ENCODE assay signal across 26 cellular contexts in the genomic region with DNA sequence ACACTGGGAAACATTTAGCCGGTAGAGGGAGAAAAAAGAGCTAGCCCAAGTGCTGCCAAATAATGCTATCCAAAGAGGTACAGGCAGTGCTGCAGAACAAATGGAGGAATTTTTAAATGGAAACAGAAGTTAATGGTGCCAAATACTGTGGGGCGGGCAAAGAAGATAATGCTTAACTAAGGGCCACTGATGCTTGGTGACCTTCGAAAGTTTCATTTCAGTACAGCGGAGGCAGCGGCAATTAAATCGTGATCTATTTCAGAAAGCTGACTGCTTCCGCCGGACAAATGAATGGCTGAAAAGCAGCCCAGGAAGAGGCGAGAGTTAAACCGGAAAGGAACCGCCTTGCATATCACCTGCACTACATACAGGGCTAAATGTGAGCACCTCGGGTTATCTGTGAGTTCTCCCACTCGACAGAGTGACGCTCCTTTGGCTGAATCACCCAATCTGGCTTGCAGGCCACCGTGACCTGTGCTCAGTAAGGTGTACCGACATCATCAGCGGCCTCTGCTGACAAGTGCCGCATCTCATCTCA. TPM values are rescaled to one million over a fixed set of nuclear protein-coding genes. Genes with fewer than 3 reads are reported as not detected.
A peak's percentile ranks its signal among the peaks of the same experiment; 100 is the strongest.
DNase-seq lines count a peak whose midpoint lies in the region; ATAC-seq, FAIRE-seq and TF ChIP-seq lines count a peak whose summit lies in the region.
"Had no signal": no experiment of that assay in that cellular context is flagged by ENCODE, and none has a peak within 500 bp of the region (broad histone marks: within the 10 kb centered on the region; RNA-seq: fewer than 3 reads in every experiment).

No MANE protein-coding gene starts in this region.

- no peaks in the 10 kb centered on the region for H3K36me3 Mint-ChIP-seq in endodermal cell (ENCODE audit: low read depth)
- H3K36me3 Mint-ChIP-seq in activated CD4-positive, alpha-beta T cell treated with anti-CD3 and anti-CD28 coated beads for 36 hours (ENCODE audit: low read depth), result no peaks in the 10 kb centered on the region
- H3K36me3 Mint-ChIP-seq in activated CD8-positive, alpha-beta T cell treated with anti-CD3 and anti-CD28 coated beads, Interleukin-2, amount 10 ng/mL, durations not matched to agents 7 days and 5 days (ENCODE audit: low read depth), result no peaks in the 10 kb centered on the region
- H3K36me3 Mint-ChIP-seq: activated CD4-positive, alpha-beta memory T cell treated with anti-CD3 and anti-CD28 coated beads for 36 hours; immature natural killer cell had no signal

- peak overlapping the region; percentile 45 for H3K27ac Mint-ChIP-seq in endodermal cell
- no peak overlapping the region for H3K27ac Mint-ChIP-seq in activated CD4-positive, alpha-beta T cell treated with anti-CD3 and anti-CD28 coated beads for 36 hours
- H3K27ac Mint-ChIP-seq in activated CD8-positive, alpha-beta T cell treated with anti-CD3 and anti-CD28 coated beads, Interleukin-2, amount 10 ng/mL, durations not matched to agents 7 days and 5 days, result no peak overlapping the region
- H3K27ac Mint-ChIP-seq: activated CD4-positive, alpha-beta memory T cell treated with anti-CD3 and anti-CD28 coated beads for 36 hours; immature natural killer cell; stimulated activated naive CD8-positive, alpha-beta T cell treated with anti-CD3 and anti-CD28 coated beads, Interleukin-15, Interleukin-2, amounts not matched to agents 100 ng/mL and 50 ng/mL, for 24 hours had no signal

- no peaks in the 10 kb centered on the region for H3K27me3 Mint-ChIP-seq in endodermal cell (ENCODE audit: insufficient read depth)
- H3K27me3 Mint-ChIP-seq in activated CD4-positive, alpha-beta T cell treated with anti-CD3 and anti-CD28 coated beads for 36 hours, result no peaks in the 10 kb centered on the region
- H3K27me3 Mint-ChIP-seq in activated CD8-positive, alpha-beta T cell treated with anti-CD3 and anti-CD28 coated beads, Interleukin-2, amount 10 ng/mL, durations not matched to agents 7 days and 5 days (ENCODE audit: low read depth), result no peaks in the 10 kb centered on the region

- H3K36me3 ChIP-seq in endodermal cell (ENCODE audit: control insufficient read depth, insufficient read depth, low read length) (no peaks in the 10 kb centered on the region), kidney (ENCODE audit: control insufficient read depth in 1 of 2, insufficient read depth in 2 of 2, low read length in 2 of 2) (no peaks in the 10 kb centered on the region), testis (ENCODE audit: low read depth, missing control alignments) (no peaks in the 10 kb centered on the region)
- H3K36me3 ChIP-seq: prostate gland, SJSA1, transverse colon had no signal

- no peak overlapping the region for H3K27ac ChIP-seq in endodermal cell (ENCODE audit: low read depth, low read length)
- peak overlapping the region; percentile 13 to 14 for H3K27ac ChIP-seq in kidney (ENCODE audit: low read depth in 2 of 2, low read length in 2 of 2)
- peak overlapping the region in 1 of 2 donors; percentile 11 for H3K27ac ChIP-seq in testis
- H3K27ac ChIP-seq: 22Rv1, prostate gland, SJSA1, transverse colon had no signal

- FAIRE-seq in kidney (lab: Jason Lieb, UNC), result no peak

- intact Hi-C loops in kidney (cut with DNase I) (no loop called here), testis (cut with DNase I; ENCODE audit: low total_unique reads) (no loop called here)
- intact Hi-C loops in activated CD4-positive, alpha-beta T cell treated with anti-CD3 and anti-CD28 coated beads for 36 hours (cut with DNase I, micrococcal nuclease), result no loop called here

- POLR2A ChIA-PET in activated CD4-positive, alpha-beta T cell treated with anti-CD3 and anti-CD28 coated beads for 36 hours (lab: Charles Lee), result no interaction called here
- POLR2A ChIA-PET in activated CD8-positive, alpha-beta T cell treated with anti-CD3 and anti-CD28 coated beads, Interleukin-2, amount 10 ng/mL, durations not matched to agents 7 days and 5 days (lab: Charles Lee), result no interaction called here

- H3K9me3 ChIP-seq in endodermal cell (ENCODE audit: control insufficient read depth, low read length) (no peaks in the 10 kb centered on the region), kidney (ENCODE audit: control insufficient read depth in 1 of 2, low read length in 2 of 2) (no peaks in the 10 kb centered on the region), testis (no peaks in the 10 kb centered on the region)
- H3K9me3 ChIP-seq: prostate gland, SJSA1, transverse colon had no signal

- H3K4me1 Mint-ChIP-seq in endodermal cell, result peaks cover 73% of the 10 kb centered on the region
- H3K4me1 Mint-ChIP-seq in activated CD4-positive, alpha-beta T cell treated with anti-CD3 and anti-CD28 coated beads for 36 hours, result no peaks in the 10 kb centered on the region
- no peaks in the 10 kb centered on the region for H3K4me1 Mint-ChIP-seq in activated CD8-positive, alpha-beta T cell treated with anti-CD3 and anti-CD28 coated beads, Interleukin-2, amount 10 ng/mL, durations not matched to agents 7 days and 5 days (ENCODE audit: low read depth)
- H3K4me1 Mint-ChIP-seq: immature natural killer cell had no signal

- DNase-seq in DMS153 (lab: John Stamatoyannopoulos, UW) (peak; percentile 46), DMS153 treated with DMSO at 0.1 percent for 48 hours (lab: John Stamatoyannopoulos, UW; ENCODE audit: unreplicated experiment) (no peak), endodermal cell (peak; percentile 61), kidney (no peak), testis (peak; percentile 75)
- DNase-seq in activated CD4-positive, alpha-beta T cell treated with anti-CD3 and anti-CD28 coated beads for 36 hours, result no peak
- no peak for DNase-seq in activated CD8-positive, alpha-beta T cell treated with anti-CD3 and anti-CD28 coated beads, Interleukin-2, amount 10 ng/mL, durations not matched to agents 7 days and 5 days
- DNase-seq: activated CD4-positive, alpha-beta memory T cell treated with anti-CD3 and anti-CD28 coated beads for 36 hours; activated naive CD4-positive, alpha-beta T cell; activated T-cell treated with anti-CD3 and anti-CD28 coated beads, Interleukin-2, amount 50 U/mL, for 1 hour; AML-193; COR-L47; effector CD4-positive, alpha-beta T cell; EL; immature natural killer cell; NCI-H1092; NCI-H2081; NCI-H446; stimulated activated CD4-positive, alpha-beta T cell treated with anti-CD3 and anti-CD28 coated beads, Interleukin-4, amount 100 ng/mL, for 24 hours; transverse colon had no signal

- H3K4me3 Mint-ChIP-seq in endodermal cell, result no peak overlapping the region
- no peak overlapping the region for H3K4me3 Mint-ChIP-seq in activated CD4-positive, alpha-beta T cell treated with anti-CD3 and anti-CD28 coated beads for 36 hours
- no peak overlapping the region for H3K4me3 Mint-ChIP-seq in activated CD8-positive, alpha-beta T cell treated with anti-CD3 and anti-CD28 coated beads, Interleukin-2, amount 10 ng/mL, durations not matched to agents 7 days and 5 days
- H3K4me3 Mint-ChIP-seq: activated CD4-positive, alpha-beta memory T cell treated with anti-CD3 and anti-CD28 coated beads for 36 hours; immature natural killer cell; neural crest cell; stimulated activated naive CD8-positive, alpha-beta T cell treated with anti-CD3 and anti-CD28 coated beads, Interleukin-15, Interleukin-2, amounts not matched to agents 100 ng/mL and 50 ng/mL, for 24 hours had no signal

- H3K27me3 ChIP-seq in endodermal cell (ENCODE audit: control insufficient read depth, insufficient read depth, low read length, poor library complexity, severe bottlenecking) (no peaks in the 10 kb centered on the region), testis (no peaks in the 10 kb centered on the region)
- H3K27me3 ChIP-seq: SJSA1 had no signal

- H3K4me3 ChIP-seq in endodermal cell (ENCODE audit: low read length), result no peak overlapping the region
- peak overlapping the region; percentile 31 to 53 for H3K4me3 ChIP-seq in kidney (ENCODE audit: low read length in 2 of 2)
- peak overlapping the region in 1 of 2 donors; percentile 20 for H3K4me3 ChIP-seq in testis
- H3K4me3 ChIP-seq: prostate gland, SJSA1, transverse colon had no signal

- no peak for TF ChIP-seq CTCF in endodermal cell (conservative IDR thresholded peaks at IDR 0.05)
- TF ChIP-seq CTCF in kidney (IDR thresholded peaks at IDR 0.05; ENCODE audit: borderline replicate concordance, extremely low read depth, insufficient read depth), result no peak
- no peak for TF ChIP-seq CTCF in testis (IDR thresholded peaks at IDR 0.05)

- CTCF ChIA-PET in activated CD4-positive, alpha-beta T cell treated with anti-CD3 and anti-CD28 coated beads for 36 hours (lab: Charles Lee), result no interaction called here
- CTCF ChIA-PET in activated CD8-positive, alpha-beta T cell treated with anti-CD3 and anti-CD28 coated beads, Interleukin-2, amount 10 ng/mL, durations not matched to agents 7 days and 5 days (lab: Charles Lee), result no interaction called here

- H3K4me1 ChIP-seq in endodermal cell (ENCODE audit: control insufficient read depth, insufficient read depth, low read length), result peaks cover 17% of the 10 kb centered on the region
- H3K4me1 ChIP-seq in kidney (ENCODE audit: control insufficient read depth in 1 of 2, insufficient read depth in 1 of 2, low read depth in 1 of 2, low read length in 2 of 2), result no peaks in the 10 kb centered on the region
- no peaks in the 10 kb centered on the region for H3K4me1 ChIP-seq in testis
- H3K4me1 ChIP-seq: prostate gland, SJSA1, transverse colon had no signal

- H3K9ac ChIP-seq in endodermal cell (ENCODE audit: extremely low read depth, low read length, poor library complexity, severe bottlenecking), result no peak overlapping the region
- no peak overlapping the region for H3K9ac ChIP-seq in kidney (ENCODE audit: low read length in 2 of 2)

- H3K9me3 Mint-ChIP-seq in endodermal cell, result no peaks in the 10 kb centered on the region
- no peaks in the 10 kb centered on the region for H3K9me3 Mint-ChIP-seq in activated CD4-positive, alpha-beta T cell treated with anti-CD3 and anti-CD28 coated beads for 36 hours (ENCODE audit: low read depth)
- no peaks in the 10 kb centered on the region for H3K9me3 Mint-ChIP-seq in activated CD8-positive, alpha-beta T cell treated with anti-CD3 and anti-CD28 coated beads, Interleukin-2, amount 10 ng/mL, durations not matched to agents 7 days and 5 days (ENCODE audit: insufficient read depth)
- H3K9me3 Mint-ChIP-seq: activated CD4-positive, alpha-beta memory T cell treated with anti-CD3 and anti-CD28 coated beads for 36 hours; immature natural killer cell; neural crest cell; stimulated activated naive CD8-positive, alpha-beta T cell treated with anti-CD3 and anti-CD28 coated beads, Interleukin-15, Interleukin-2, amounts not matched to agents 100 ng/mL and 50 ng/mL, for 24 hours had no signal

- WGBS in endodermal cell (ENCODE audit: insufficient coverage in 1 of 2, insufficient read length in 1 of 2), 2 experiments, result 84 to 98% methylated on average over 12 to 18 of the region's 18 CpGs
- 16 to 21% methylated on average over 18 of the region's 18 CpGs for WGBS in testis, 2 donors

- no peak for ATAC-seq in GM19455 (IDR thresholded peaks at IDR 0.05; ENCODE audit: unreplicated experiment)
- ATAC-seq in activated CD4-positive, alpha-beta T cell treated with anti-CD3 and anti-CD28 coated beads for 36 hours, result no peak
- ATAC-seq in activated CD8-positive, alpha-beta T cell treated with anti-CD3 and anti-CD28 coated beads, Interleukin-2, amount 10 ng/mL, durations not matched to agents 7 days and 5 days, result no peak

- no peak for TF ChIP-seq POLR2A in testis (IDR thresholded peaks at IDR 0.05)

RNA-seq across cellular contexts. Expression of a gene that starts 42.1 kb away (rescaled TPM):
- 10 to 100 TPM; 76.3 to 88.2 TPM for total RNA-seq in endodermal cell
- polyA plus RNA-seq in endodermal cell (2013, experiment 1 of 2), result 95.9 TPM
- 91.3 TPM for polyA plus RNA-seq in endodermal cell (2013, experiment 2 of 2)
- total RNA-seq in kidney, result 33.5 TPM
- 24.0 TPM for polyA plus RNA-seq in kidney (ENCODE audit: insufficient read depth, low read depth, low replicate concordance)
- total RNA-seq in testis, result 100 to 1,000 TPM; 216 to 230 TPM
- 135 TPM for polyA plus RNA-seq in testis (ENCODE audit: insufficient read depth, low read depth, low replicate concordance)
- under 1 TPM; 0.58 to 0.91 TPM for total RNA-seq in activated CD4-positive, alpha-beta T cell treated with anti-CD3 and anti-CD28 coated beads for 36 hours
- total RNA-seq in activated CD8-positive, alpha-beta T cell treated with anti-CD3 and anti-CD28 coated beads, Interleukin-2, amount 10 ng/mL, durations not matched to agents 7 days and 5 days, result under 1 TPM; 0.31 to 0.74 TPM

Comparison
In these comparisons a context has a peak if more than half of its experiments do, and no peak if none do; other contexts are left out.
1. DNase-seq: peak in DMS153 (single experiment), endodermal cell (single experiment) and testis (single experiment); none in DMS153 treated with DMSO at 0.1 percent for 48 hours (single experiment), kidney (single experiment), activated CD4-positive, alpha-beta T cell treated with anti-CD3 and anti-CD28 coated beads for 36 hours (single experiment) and activated CD8-positive, alpha-beta T cell treated with anti-CD3 and anti-CD28 coated beads, Interleukin-2, amount 10 ng/mL, durations not matched to agents 7 days and 5 days (single experiment).
2. RNA of a gene that starts 42.1 kb away (total RNA-seq): 216 to 230 TPM in testis, 76.3 to 88.2 TPM in endodermal cell and 33.5 TPM in kidney (single experiment); 0.58 to 0.91 TPM in activated CD4-positive, alpha-beta T cell treated with anti-CD3 and anti-CD28 coated beads for 36 hours and 0.31 to 0.74 TPM in activated CD8-positive, alpha-beta T cell treated with anti-CD3 and anti-CD28 coated beads, Interleukin-2, amount 10 ng/mL, durations not matched to agents 7 days and 5 days; every median in the first group is over 10 times any median in the second.